18 cellular contexts compared by ENCODE assay signal in genomic region chr1:14137411-14138134, GRCh38.
DNase-seq lines count a peak whose midpoint lies in the region; FAIRE-seq and TF ChIP-seq lines count a peak whose summit lies in the region.
"Had no signal": no experiment of that assay in that cellular context is flagged by ENCODE, and none has a peak within 500 bp of the region (broad histone marks: within the 10 kb centered on the region; RNA-seq: fewer than 3 reads in every experiment).

No MANE protein-coding gene starts in this region.

- no peaks in the 10 kb centered on the region for H3K27me3 ChIP-seq in keratinocyte (ENCODE audit: control insufficient read depth, extremely low read depth, insufficient read depth, low read length)
- H3K27me3 ChIP-seq in H7 (ENCODE audit: control insufficient read depth, insufficient read depth, low read length), result peaks cover 4% of the 10 kb centered on the region; the same call in 1 of the 2 replicates
- no peaks in the 10 kb centered on the region for H3K27me3 ChIP-seq in brain microvascular endothelial cell (replicated peaks)

- H3K9me1 ChIP-seq in keratinocyte (ENCODE audit: control insufficient read depth, extremely low read depth, insufficient read depth, low read length), result no peaks in the 10 kb centered on the region

- POLR2A ChIA-PET in RWPE1 (lab: Yijun Ruan, JAX; ENCODE audit: low non-redundant PET), result interaction anchor here (0.6 kb wide), 2 partner anchors 122 to 642 kb away, joined by 3 to 6 read pairs; no protein-coding TSS in a partner anchor

- DNase-seq in RWPE1 (ENCODE audit: low spot score), result peak; percentile 88
- DNase-seq in epithelial cell of prostate (ENCODE audit: low read depth, low spot score), result peak; percentile 87
- DNase-seq in keratinocyte (ENCODE audit: low read depth, low spot score), result peak; percentile 78
- no peak for DNase-seq in D721Med (ENCODE audit: insufficient read length, low spot score)
- DNase-seq in H7, result no peak
- DNase-seq in T-helper 2 cell, result no peak
- no peak for DNase-seq in brain microvascular endothelial cell
- DNase-seq: Calu3; CD4-positive, CD25-positive, alpha-beta regulatory T cell; DMS79; NCI-H1436; NCI-H2029 treated with DMSO at 0.1 percent for 48 hours; NCI-H2171 treated with DMSO at 0.1 percent for 48 hours; NCI-H446 treated with DMSO at 0.1 percent for 48 hours; NCI-H748 treated with DMSO at 0.1 percent for 48 hours; Right ventricle myocardium superior had no signal

- no peaks in the 10 kb centered on the region for H3K79me2 ChIP-seq in keratinocyte (ENCODE audit: control insufficient read depth, insufficient read depth, low read length)

- peak overlapping the region; percentile 51 for H2AFZ ChIP-seq in keratinocyte (ENCODE audit: control insufficient read depth, low read length)

- H3K27ac ChIP-seq in RWPE1 (peak overlapping the region; percentile 86), epithelial cell of prostate (peak overlapping the region; percentile 93), keratinocyte (ENCODE audit: control insufficient read depth, insufficient read depth, low read length) (peak overlapping the region; percentile 90), brain microvascular endothelial cell (no peak overlapping the region)
- H3K27ac ChIP-seq: SK-N-MC had no signal

- FAIRE-seq in keratinocyte (lab: Jason Lieb, UNC) (no peak), D721Med (lab: Jason Lieb, UNC) (no peak)
- FAIRE-seq: HTR-8/SVneo had no signal

- no peaks in the 10 kb centered on the region for H4K20me1 ChIP-seq in keratinocyte (ENCODE audit: control insufficient read depth, extremely low read depth, insufficient read depth, low read length)

- H3K9ac ChIP-seq in keratinocyte (ENCODE audit: control insufficient read depth, extremely low read depth, insufficient read depth, low read length), result peak overlapping the region; percentile 59

- peaks cover 42% of the 10 kb centered on the region for H3K4me1 ChIP-seq in keratinocyte (ENCODE audit: control insufficient read depth, extremely low read depth, insufficient read depth, low read length)

- peak overlapping the region; percentile 83 for H3K4me2 ChIP-seq in keratinocyte (ENCODE audit: control insufficient read depth, extremely low read depth, insufficient read depth, low read depth, low read length)

- in situ Hi-C loops in brain microvascular endothelial cell (cut with HindIII; ENCODE audit: low pct_ligation_motif_present, low sequenced_read_pairs), result no loop called here

- CTCF ChIA-PET in RWPE1 (lab: Yijun Ruan, JAX), result interaction anchor here (0.7 kb wide), 3 partner anchors 16 to 233 kb away, joined by 3 to 4 read pairs (median 4); no protein-coding TSS in a partner anchor

- H3K36me3 ChIP-seq in keratinocyte (ENCODE audit: control insufficient read depth in 2 of 2, extremely low read depth in 1 of 2, insufficient read depth in 2 of 2, low read length in 2 of 2), result no peaks in the 10 kb centered on the region
- no peaks in the 10 kb centered on the region for H3K36me3 ChIP-seq in H7 (replicated peaks; ENCODE audit: control insufficient read depth, insufficient read depth, low read length)
- no peaks in the 10 kb centered on the region for H3K36me3 ChIP-seq in brain microvascular endothelial cell (replicated peaks)

- dilution Hi-C loops in keratinocyte (cut with MboI; ENCODE audit: extremely low pct_ligation_motif_present, low sequenced_read_pairs), result no loop called here

- no peaks in the 10 kb centered on the region for H3K9me3 ChIP-seq in keratinocyte (ENCODE audit: control insufficient read depth, low read depth, low read length)

- TF ChIP-seq CTCF in RWPE1 (conservative IDR thresholded peaks at IDR 0.05; ENCODE audit: low read depth) (no peak), keratinocyte (optimal IDR thresholded peaks at IDR 0.05 in 1 of 3, IDR thresholded peaks at IDR 0.05 in 1 of 3, conservative IDR thresholded peaks at IDR 0.05 in 1 of 3; ENCODE audit: extremely low read depth in 1 of 3, insufficient read depth in 2 of 3, low read length in 3 of 3) (no peak), D721Med (IDR thresholded peaks at IDR 0.05; ENCODE audit: insufficient read depth, missing control alignments) (no peak), brain microvascular endothelial cell (IDR thresholded peaks at IDR 0.05; ENCODE audit: low read depth, low read length, missing control alignments) (no peak)

- H3K4me3 ChIP-seq in keratinocyte (ENCODE audit: control insufficient read depth in 2 of 3, extremely low read depth in 1 of 3, insufficient read depth in 2 of 3, low read depth in 1 of 3, low read length in 3 of 3), result peak overlapping the region; percentile 1 to 48 (median 28)
- no peak overlapping the region for H3K4me3 ChIP-seq in H7 (ENCODE audit: insufficient read depth, low read depth, low read length)
- H3K4me3 ChIP-seq in brain microvascular endothelial cell (ENCODE audit: low read depth, low read length), result no peak overlapping the region
- H3K4me3 ChIP-seq: SK-N-MC had no signal

Comparison
In these comparisons a context has a peak if more than half of its experiments do, and no peak if none do; other contexts are left out.
1. DNase-seq: peak in RWPE1 (single experiment), epithelial cell of prostate (single experiment) and keratinocyte (single experiment); none in D721Med (single experiment), H7 (single experiment), T-helper 2 cell (0 of 5) and brain microvascular endothelial cell (single experiment).
2. H3K4me3 ChIP-seq: peak in keratinocyte (3 of 3); none in H7 (single experiment) and brain microvascular endothelial cell (single experiment).